Comparison of ENCODE assay signal across 8 cellular contexts in genomic region chr2:238107525-238108422, GRCh38. TPM values are rescaled to one million over a fixed set of nuclear protein-coding genes. Genes with fewer than 3 reads are reported as not detected.
DNase-seq lines count a peak whose midpoint lies in the region; ATAC-seq and TF ChIP-seq lines count a peak whose summit lies in the region.

No MANE protein-coding gene starts in this region.

- POLR2A ChIA-PET in Panc1 (lab: Charles Lee): no interaction called here

- peak overlapping the region; percentile 47 for H2BK5ac ChIP-seq in neuronal stem cell (ENCODE audit: low read length)
- H2BK5ac ChIP-seq in mesendoderm (ENCODE audit: low read length): no peak overlapping the region

- H4K5ac ChIP-seq in mesendoderm (ENCODE audit: low read length): no peak overlapping the region

- in situ Hi-C loops in Panc1 (cut with HindIII; ENCODE audit: low pct_unique_long_range_greater_than_20kb, low sequenced_read_pairs): no loop called here

- H3K36me3 ChIP-seq in Panc1 (ENCODE audit: control insufficient read depth, insufficient read depth, low read length) (no peaks in the 10 kb centered on the region), neuronal stem cell (replicated peaks in 1 of 2; ENCODE audit: control insufficient read depth in 2 of 2, insufficient read depth in 2 of 2, low read length in 2 of 2) (no peaks in the 10 kb centered on the region), mesendoderm (ENCODE audit: control insufficient read depth, insufficient read depth, low read length) (no peaks in the 10 kb centered on the region), testis (ENCODE audit: low read depth, missing control alignments) (no peaks in the 10 kb centered on the region)

- CTCF ChIA-PET in Panc1 (lab: Charles Lee): interaction anchor here (0.6 kb wide), 1 partner anchor 19 kb away, joined by 4 read pairs; no protein-coding TSS in a partner anchor

- H3K27ac ChIP-seq in Panc1 (ENCODE audit: low read length) (0 out of 2 replicates have a peak overlapping the region, but pooled peaks have one; percentile 7), neuronal stem cell (replicated peaks; ENCODE audit: low read length) (no peak overlapping the region), mesendoderm (ENCODE audit: low read depth, low read length) (no peak overlapping the region), testis (no peak overlapping the region)

- H3K18ac ChIP-seq in neuronal stem cell (ENCODE audit: low read length) (peak overlapping the region; percentile 38), mesendoderm (ENCODE audit: low read length) (no peak overlapping the region)

- H3K9me3 ChIP-seq in Panc1 (ENCODE audit: control insufficient read depth, insufficient read depth, low read depth, low read length) (peaks cover 11% of the 10 kb centered on the region; the same call in 1 of the 2 replicates), neuronal stem cell (replicated peaks in 1 of 2; ENCODE audit: control insufficient read depth in 2 of 2, insufficient read depth in 1 of 2, low read depth in 1 of 2, low read length in 2 of 2) (peaks cover 0 to 6% of the 10 kb centered on the region in 2 donors), testis (no peaks in the 10 kb centered on the region)

- H3K4me1 ChIP-seq in Panc1 (ENCODE audit: control insufficient read depth, insufficient read depth, low read length) (peaks cover 10% of the 10 kb centered on the region), neuronal stem cell (ENCODE audit: control insufficient read depth in 2 of 2, insufficient read depth in 1 of 2, low read depth in 1 of 2, low read length in 2 of 2) (peaks cover 15 to 29% of the 10 kb centered on the region in 2 donors), mesendoderm (ENCODE audit: control insufficient read depth, low read depth, low read length) (no peaks in the 10 kb centered on the region), testis (no peaks in the 10 kb centered on the region)

- H3K4ac ChIP-seq in neuronal stem cell (ENCODE audit: low read length) (no peak overlapping the region), mesendoderm (ENCODE audit: low read depth, low read length) (no peak overlapping the region)

- H2AK5ac ChIP-seq in neuronal stem cell (ENCODE audit: low read depth, low read length) (peak overlapping the region; percentile 90), mesendoderm (ENCODE audit: low read length) (no peak overlapping the region)

- H3K79me2 ChIP-seq in mesendoderm (ENCODE audit: control insufficient read depth, insufficient read depth, low read length): no peaks in the 10 kb centered on the region

- H3K27me3 ChIP-seq in Panc1 (ENCODE audit: control insufficient read depth, insufficient read depth, low read length) (no peaks in the 10 kb centered on the region), neuronal stem cell (ENCODE audit: control insufficient read depth in 3 of 3, insufficient read depth in 3 of 3, low read depth in 1 of 3, low read length in 3 of 3) (no peaks in the 10 kb centered on the region), mesendoderm (ENCODE audit: insufficient read depth, low read length, poor library complexity) (no peaks in the 10 kb centered on the region), testis (no peaks in the 10 kb centered on the region)

- H2AFZ ChIP-seq in neuronal stem cell (ENCODE audit: low read length): peak overlapping the region; percentile 44

- H4K8ac ChIP-seq in neuronal stem cell (ENCODE audit: low read depth, low read length): no peak overlapping the region
- H4K8ac ChIP-seq in mesendoderm (ENCODE audit: low read depth, low read length): no peak overlapping the region

- H2BK12ac ChIP-seq in neuronal stem cell (ENCODE audit: low read length): peak overlapping the region; percentile 43

- WGBS in neuronal stem cell (ENCODE audit: extremely low coverage in 2 of 2, insufficient read length in 2 of 2, insufficient replicate concordance in 1 of 2), 2 donors: no CpG with 5 or more reads among the region's 28 CpGs
- no CpG with 5 or more reads among the region's 28 CpGs for WGBS in mesendoderm (ENCODE audit: extremely low coverage, insufficient coverage, low lambda C conversion rate)
- 90 to 91% methylated on average over 23 to 28 of the region's 28 CpGs for WGBS in testis, 2 donors

- H3K4me2 ChIP-seq in neuronal stem cell (ENCODE audit: insufficient read depth, low read length, poor library complexity, severe bottlenecking) (no peak overlapping the region), mesendoderm (ENCODE audit: low read length) (no peak overlapping the region)

- peak overlapping the region; percentile 5 for H2BK15ac ChIP-seq in neuronal stem cell (ENCODE audit: low read length)
- no peak overlapping the region for H2BK15ac ChIP-seq in mesendoderm (replicated peaks; ENCODE audit: low read depth)

- ATAC-seq in GM18867 (IDR thresholded peaks at IDR 0.05; ENCODE audit: unreplicated experiment) (peak; percentile 88), HG02588 (IDR thresholded peaks at IDR 0.05; ENCODE audit: unreplicated experiment) (peak; percentile 67), Panc1 (peak; percentile 81), HG03439 (IDR thresholded peaks at IDR 0.05; ENCODE audit: unreplicated experiment) (no peak)

- H3K56ac ChIP-seq in mesendoderm (ENCODE audit: low read length): no peak overlapping the region

- H3K23ac ChIP-seq in neuronal stem cell (ENCODE audit: low read depth, low read length, poor library complexity): peak overlapping the region; percentile 76
- H3K23ac ChIP-seq in mesendoderm (ENCODE audit: low read length): no peak overlapping the region

- TF ChIP-seq CTCF in Panc1 (IDR thresholded peaks at IDR 0.05): no peak; the same call in 1 of the 2 replicates
- no peak for TF ChIP-seq CTCF in testis (IDR thresholded peaks at IDR 0.05)

- BruUV-seq in Panc1 (replicated peaks; lab: Mats Ljungman, UMichigan): no TSS peak

- H2BK120ac ChIP-seq in neuronal stem cell (ENCODE audit: low read depth, low read length) (peak overlapping the region; percentile 84), mesendoderm (ENCODE audit: low read depth, low read length) (no peak overlapping the region)

- no peaks in the 10 kb centered on the region for H3K79me1 ChIP-seq in neuronal stem cell (ENCODE audit: low read depth, low read length)
- no peaks in the 10 kb centered on the region for H3K79me1 ChIP-seq in mesendoderm (ENCODE audit: low read length)

- DNase-seq in Panc1 (ENCODE audit: low read depth, low spot score): no peak
- no peak for DNase-seq in neuronal stem cell (ENCODE audit: low spot score)
- DNase-seq in stimulated activated CD4-positive, alpha-beta T cell treated with anti-CD3 and anti-CD28 coated beads, Interleukin-15, amount 100 ng/mL, for 24 hours: no peak
- no peak for DNase-seq in mesendoderm
- no peak for DNase-seq in testis

- intact Hi-C loops in Panc1 (cut with micrococcal nuclease; ENCODE audit: unreplicated experiment): no loop called here
- intact Hi-C loops in testis (cut with DNase I; ENCODE audit: low total_unique reads): no loop called here

- H3K14ac ChIP-seq in neuronal stem cell (ENCODE audit: low read length): no peak overlapping the region

- H4K91ac ChIP-seq in neuronal stem cell (ENCODE audit: low read depth, low read length, poor library complexity): no peak overlapping the region

- no peak overlapping the region for H3K9ac ChIP-seq in neuronal stem cell (ENCODE audit: low read depth, low read length, poor library complexity)
- H3K9ac ChIP-seq in mesendoderm (ENCODE audit: low read length): no peak overlapping the region

- H3K4me3 ChIP-seq in Panc1 (ENCODE audit: low read depth in 2 of 2, low read length in 2 of 2) (peak overlapping the region; percentile 29 to 52), neuronal stem cell (ENCODE audit: low read length in 2 of 2) (no peak overlapping the region), mesendoderm (ENCODE audit: low read length) (no peak overlapping the region), testis (no peak overlapping the region)

- TF ChIP-seq POLR2A in testis (IDR thresholded peaks at IDR 0.05): no peak

RNA-seq across cellular contexts. Expression of gene ESPNL, which starts 7.6 kb away (rescaled TPM):
- 0.85 TPM for total RNA-seq in Panc1 (2021; ENCODE audit: unreplicated experiment)
- polyA plus RNA-seq in Panc1 (2012; ENCODE audit: insufficient read length): 1.5 TPM
- 0.45 TPM for polyA plus RNA-seq in neuronal stem cell (2013, experiment 1 of 2)
- 0.46 TPM for polyA plus RNA-seq in neuronal stem cell (2013, experiment 2 of 2)
- polyA plus RNA-seq in mesendoderm (2013, experiment 1 of 2): 0.46 TPM
- polyA plus RNA-seq in mesendoderm (2013, experiment 2 of 2): 0.50 TPM
- total RNA-seq in testis: 1 to 10 TPM; 2.8 to 7.5 TPM
- 2.1 TPM for polyA plus RNA-seq in testis (ENCODE audit: insufficient read depth, low read depth, low replicate concordance)

RNA-seq across cellular contexts. Expression of gene KLHL30, which starts 30.7 kb away (rescaled TPM):
- total RNA-seq in Panc1 (2021; ENCODE audit: unreplicated experiment): 0.26 TPM
- 0.06 TPM for polyA plus RNA-seq in Panc1 (2012; ENCODE audit: insufficient read length)
- 0.06 TPM for polyA plus RNA-seq in neuronal stem cell (2013, experiment 1 of 2)
- 0.07 TPM for polyA plus RNA-seq in neuronal stem cell (2013, experiment 2 of 2)
- polyA plus RNA-seq in mesendoderm (2013, experiment 1 of 2): 0.03 TPM
- not detected for polyA plus RNA-seq in mesendoderm (2013, experiment 2 of 2)
- under 1 TPM; 0.16 to 0.37 TPM for total RNA-seq in testis
- 0.29 TPM for polyA plus RNA-seq in testis (ENCODE audit: insufficient read depth, low read depth, low replicate concordance)

RNA-seq across cellular contexts. Expression of gene SCLY, which starts 47.0 kb away (rescaled TPM):
- 31.4 TPM for total RNA-seq in Panc1 (2021; ENCODE audit: unreplicated experiment)
- polyA plus RNA-seq in Panc1 (2012; ENCODE audit: insufficient read length): 42.4 TPM
- polyA plus RNA-seq in neuronal stem cell (2013, experiment 1 of 2): 19.6 TPM
- polyA plus RNA-seq in neuronal stem cell (2013, experiment 2 of 2): 19.6 TPM
- 35.0 TPM for polyA plus RNA-seq in mesendoderm (2013, experiment 1 of 2)
- 35.4 TPM for polyA plus RNA-seq in mesendoderm (2013, experiment 2 of 2)
- 10 to 100 TPM; 19.6 to 40.2 TPM for total RNA-seq in testis
- 24.6 TPM for polyA plus RNA-seq in testis (ENCODE audit: insufficient read depth, low read depth, low replicate concordance)

RNA-seq across cellular contexts. Expression of gene ERFE, which starts 51.0 kb away (rescaled TPM):
- total RNA-seq in Panc1 (2021; ENCODE audit: unreplicated experiment) (10.3 TPM), testis (10 to 100 TPM in 1 of 2 donors, 1 to 10 TPM in 1; 9.5 to 23.1 TPM)
- polyA plus RNA-seq in Panc1 (2012; ENCODE audit: insufficient read length): 7.3 TPM
- 0.43 TPM for polyA plus RNA-seq in neuronal stem cell (2013, experiment 1 of 2)
- polyA plus RNA-seq in neuronal stem cell (2013, experiment 2 of 2): 0.37 TPM
- polyA plus RNA-seq in mesendoderm (2013, experiment 1 of 2): 0.39 TPM
- 0.41 TPM for polyA plus RNA-seq in mesendoderm (2013, experiment 2 of 2)
- 31.0 TPM for polyA plus RNA-seq in testis (ENCODE audit: insufficient read depth, low read depth, low replicate concordance)

Comparison
In these comparisons a context has a peak if more than half of its experiments do, and no peak if none do; other contexts are left out.
1. H3K4me3 ChIP-seq: peak in Panc1 (2 of 2); none in neuronal stem cell (0 of 2), mesendoderm (single experiment) and testis (0 of 2).